In genomic region chr19:10640361-10640760, GRCh38 we compare ENCODE assay signal across 20 cellular contexts. TPM values are rescaled to one million over a fixed set of nuclear protein-coding genes. Genes with fewer than 3 reads are reported as not detected.
"Had no signal": no experiment of that assay in that cellular context is flagged by ENCODE, and none has a peak within 500 bp of the region (broad histone marks: within the 10 kb centered on the region; RNA-seq: fewer than 3 reads in every experiment).

No MANE protein-coding gene starts in this region.

- H3K9me3 ChIP-seq: body of pancreas, lower lobe of right lung, sigmoid colon had no signal

- H3K4me3 ChIP-seq: body of pancreas, cardiac muscle cell, lower lobe of right lung, sigmoid colon had no signal

- H3K4me3 Mint-ChIP-seq: neural crest cell; T-cell; T-helper 2 cell treated with Interferon-gamma antibody and Interleukin-4, amounts not matched to agents 5 μg/mL and 100 μg/mL, for 36 hours had no signal

- H3K9me3 Mint-ChIP-seq: activated T-helper 1 cell treated with anti-CD3 and anti-CD28 coated beads, Interleukin-12 subunit alpha, Interleukin-12 subunit beta, Interleukin-2, Interleukin-4 antibody, amounts not matched to agents 30 ng/mL and 10 ng/mL and 1 ng/mL, durations not matched to agents 14 hours and 24 hours and 36 hours; neural crest cell; T-cell; T-helper 2 cell treated with Interferon-gamma antibody and Interleukin-4, amounts not matched to agents 5 μg/mL and 100 μg/mL, for 36 hours had no signal

- H3K27ac Mint-ChIP-seq: activated T-helper 1 cell treated with anti-CD3 and anti-CD28 coated beads, Interleukin-12 subunit alpha, Interleukin-12 subunit beta, Interleukin-2, Interleukin-4 antibody, amounts not matched to agents 30 ng/mL and 10 ng/mL and 1 ng/mL, durations not matched to agents 14 hours and 24 hours and 36 hours; T-helper 2 cell treated with Interferon-gamma antibody and Interleukin-4, amounts not matched to agents 5 μg/mL and 100 μg/mL, for 36 hours had no signal

- DNase-seq: activated CD4-positive, CD25-positive, alpha-beta regulatory T cell treated with anti-CD3 and anti-CD28 coated beads, Interleukin-2, amount 50 U/mL, for 72 hours; anterior cingulate cortex; body of pancreas; kidney; lower lobe of right lung; mesendoderm; naive B cell; sigmoid colon; stimulated activated CD4-positive, alpha-beta T cell treated with anti-CD3 and anti-CD28 coated beads, Interleukin-2, amount 100 ng/mL, for 48 hours; stimulated activated CD8-positive, alpha-beta memory T cell treated with anti-CD3 and anti-CD28 coated beads, Interleukin-4, amount 100 ng/mL, for 48 hours; stimulated activated naive CD4-positive, alpha-beta T cell treated with Interleukin-2 at 50 U/mL for 16 hours; T-cell had no signal

- H3K27me3 ChIP-seq: body of pancreas, cardiac muscle cell, sigmoid colon had no signal

- FAIRE-seq: kidney had no signal

- H3K27me3 Mint-ChIP-seq: naive B cell, T-cell had no signal

- ATAC-seq: body of pancreas, left lobe of liver, T-cell had no signal

- H3K27ac ChIP-seq: body of pancreas, cardiac muscle cell, epithelial cell of prostate, sigmoid colon, VCaP had no signal

RNA-seq across cellular contexts. Expression of gene AP1M2, which starts 53.2 kb away (rescaled TPM):
- total RNA-seq: activated T-helper 1 cell treated with anti-CD3 and anti-CD28 coated beads, Interleukin-12 subunit alpha, Interleukin-12 subunit beta, Interleukin-2, Interleukin-4 antibody, amounts not matched to agents 30 ng/mL and 10 ng/mL and 1 ng/mL, durations not matched to agents 14 hours and 24 hours and 36 hours; neural crest cell; posterior vena cava had no signal
